25 cellular contexts compared by ENCODE assay signal in genomic region chr14:89217876-89218275, GRCh38.
"Had no signal": no experiment of that assay in that cellular context is flagged by ENCODE, and none has a peak within 500 bp of the region (broad histone marks: within the 10 kb centered on the region; RNA-seq: fewer than 3 reads in every experiment).

No MANE protein-coding gene starts in this region.

- H3K4me3 ChIP-seq: colonic mucosa, lower lobe of right lung, mucosa of descending colon, neural progenitor cell, prostate gland, right atrium auricular region, spleen, thoracic aorta, tibial nerve, upper lobe of right lung, vagina had no signal

- H2AFZ ChIP-seq: neural progenitor cell had no signal

- H3K27ac ChIP-seq: colonic mucosa, epithelial cell of prostate, lower lobe of right lung, neural progenitor cell, prostate gland, right atrium auricular region, spleen, tibial nerve, upper lobe of right lung, vagina had no signal

- H3K4me3 Mint-ChIP-seq: dendritic cell treated with granulocyte-macrophage colony-stimulating factor and Interleukin-4, amounts not matched to agents 40 ng/mL and 50 ng/mL, for 4 days; endodermal cell; mesothelial cell of epicardium; nephron; neural progenitor cell; stimulated activated naive B cell treated with anti-CD40 and anti-IgM and Interleukin-4, amounts not matched to agents 10 μg/mL and 1 μg/mL and 100 μg/mL, for 72 hours; stimulated activated naive CD8-positive, alpha-beta T cell treated with anti-CD3 and anti-CD28 coated beads, Interleukin-15, Interleukin-2, amounts not matched to agents 100 ng/mL and 50 ng/mL, for 24 hours had no signal

- H3K36me3 ChIP-seq: colonic mucosa, neural progenitor cell, prostate gland, right atrium auricular region, thoracic aorta, tibial nerve, vagina had no signal

- H3K9me3 Mint-ChIP-seq: endodermal cell; mesothelial cell of epicardium; naive B cell; nephron; neural progenitor cell; stimulated activated naive CD8-positive, alpha-beta T cell treated with anti-CD3 and anti-CD28 coated beads, Interleukin-15, Interleukin-2, amounts not matched to agents 100 ng/mL and 50 ng/mL, for 24 hours had no signal

- H3K4me2 ChIP-seq: neural progenitor cell had no signal

- DNase-seq: colonic mucosa; effector CD8-positive, alpha-beta T cell; endodermal cell; hypothalamus; left ventricle myocardium superior; lower lobe of right lung; mucosa of descending colon; naive B cell; spleen; stimulated activated CD4-positive, alpha-beta T cell treated with anti-CD3 and anti-CD28 coated beads, Interleukin-4, amount 100 ng/mL, for 4 hours; stimulated activated naive B cell treated with anti-CD40 and anti-IgM and Interleukin-4, amounts not matched to agents 10 μg/mL and 1 μg/mL and 100 μg/mL, for 72 hours; upper lobe of right lung had no signal

- H3K9me3 ChIP-seq: colonic mucosa, lower lobe of right lung, mucosa of descending colon, prostate gland, right atrium auricular region, spleen, thoracic aorta, tibial nerve, upper lobe of right lung, vagina had no signal

- H3K27me3 Mint-ChIP-seq: dendritic cell treated with granulocyte-macrophage colony-stimulating factor and Interleukin-4, amounts not matched to agents 40 ng/mL and 50 ng/mL, for 4 days; naive B cell; stimulated activated naive B cell treated with anti-CD40 and anti-IgM and Interleukin-4, amounts not matched to agents 10 μg/mL and 1 μg/mL and 100 μg/mL, for 72 hours; stimulated activated naive CD8-positive, alpha-beta T cell treated with anti-CD3 and anti-CD28 coated beads, Interleukin-15, Interleukin-2, amounts not matched to agents 100 ng/mL and 50 ng/mL, for 24 hours had no signal

- ATAC-seq: esophagus mucosa; left ventricle myocardium superior; lower lobe of right lung; mucosa of descending colon; sciatic nerve; stimulated activated naive B cell treated with anti-CD40 and anti-IgM and Interleukin-4, amounts not matched to agents 10 μg/mL and 1 μg/mL and 100 μg/mL, for 72 hours; upper lobe of right lung had no signal

- H3K27ac Mint-ChIP-seq: dendritic cell treated with granulocyte-macrophage colony-stimulating factor and Interleukin-4, amounts not matched to agents 40 ng/mL and 50 ng/mL, for 4 days; endodermal cell; mesothelial cell of epicardium; neural progenitor cell; stimulated activated naive B cell treated with anti-CD40 and anti-IgM and Interleukin-4, amounts not matched to agents 10 μg/mL and 1 μg/mL and 100 μg/mL, for 72 hours; stimulated activated naive CD8-positive, alpha-beta T cell treated with anti-CD3 and anti-CD28 coated beads, Interleukin-15, Interleukin-2, amounts not matched to agents 100 ng/mL and 50 ng/mL, for 24 hours had no signal

- H3K27me3 ChIP-seq: colonic mucosa, neural progenitor cell, right atrium auricular region, spleen, tibial nerve, upper lobe of right lung, vagina had no signal

- H3K9ac ChIP-seq: neural progenitor cell had no signal
